Comparison of ENCODE assay signal across 20 cellular contexts in genomic region chr1:78132174-78132972, GRCh38.
A peak's percentile ranks its signal among the peaks of the same experiment; 100 is the strongest.
DNase-seq lines count a peak whose midpoint lies in the region; ATAC-seq and TF ChIP-seq lines count a peak whose summit lies in the region.
"Had no signal": no experiment of that assay in that cellular context is flagged by ENCODE, and none has a peak within 500 bp of the region (broad histone marks: within the 10 kb centered on the region; RNA-seq: fewer than 3 reads in every experiment).

No MANE protein-coding gene starts in this region.

- H3K9me3 ChIP-seq in MM.1S (replicated peaks; ENCODE audit: insufficient read depth, low read length) (no peaks in the 10 kb centered on the region), SK-N-MC (ENCODE audit: low read depth, low read length) (no peaks in the 10 kb centered on the region)
- H3K9me3 ChIP-seq: A549 had no signal

- peak overlapping the region; percentile 6; the same call in 1 of the 2 replicates for H3K9ac ChIP-seq in MM.1S (ENCODE audit: low read length)
- H3K9ac ChIP-seq in SK-N-MC (ENCODE audit: insufficient read length), result no peak overlapping the region

- peaks cover 6% of the 10 kb centered on the region for H3K27me3 Mint-ChIP-seq in activated CD8-positive, alpha-beta memory T cell treated with anti-CD3 and anti-CD28 coated beads, Interleukin-2, amount 10 ng/mL, durations not matched to agents 7 days and 5 days
- H3K27me3 Mint-ChIP-seq: CD4-positive, alpha-beta T cell; IgD-negative memory B cell had no signal

- no peak for TF ChIP-seq CTCF in MM.1S (IDR thresholded peaks at IDR 0.05; ENCODE audit: low read length)

- H3K27ac Mint-ChIP-seq in activated CD8-positive, alpha-beta memory T cell treated with anti-CD3 and anti-CD28 coated beads, Interleukin-2, amount 10 ng/mL, durations not matched to agents 7 days and 5 days, result no peak overlapping the region
- H3K27ac Mint-ChIP-seq: CD4-positive, alpha-beta T cell; GM23338; IgD-negative memory B cell had no signal

- no peaks in the 10 kb centered on the region for H3F3A ChIP-seq in MM.1S (ENCODE audit: insufficient read depth, low read length)

- ATAC-seq in activated CD8-positive, alpha-beta memory T cell treated with anti-CD3 and anti-CD28 coated beads, Interleukin-2, amount 10 ng/mL, durations not matched to agents 7 days and 5 days, result peak; percentile 51
- ATAC-seq: GM23338 had no signal

- no peak overlapping the region for H3K4me3 Mint-ChIP-seq in activated CD8-positive, alpha-beta memory T cell treated with anti-CD3 and anti-CD28 coated beads, Interleukin-2, amount 10 ng/mL, durations not matched to agents 7 days and 5 days
- H3K4me3 Mint-ChIP-seq: CD4-positive, alpha-beta T cell; GM23338; IgD-negative memory B cell had no signal

- H3K36me3 Mint-ChIP-seq in activated CD8-positive, alpha-beta memory T cell treated with anti-CD3 and anti-CD28 coated beads, Interleukin-2, amount 10 ng/mL, durations not matched to agents 7 days and 5 days, result no peaks in the 10 kb centered on the region
- H3K36me3 Mint-ChIP-seq: IgD-negative memory B cell had no signal

- H3K9me3 Mint-ChIP-seq in activated CD8-positive, alpha-beta memory T cell treated with anti-CD3 and anti-CD28 coated beads, Interleukin-2, amount 10 ng/mL, durations not matched to agents 7 days and 5 days (ENCODE audit: low read depth), result no peaks in the 10 kb centered on the region
- H3K9me3 Mint-ChIP-seq: CD4-positive, alpha-beta T cell; GM23338; IgD-negative memory B cell had no signal

- peak overlapping the region; percentile 64 for H3K4me2 ChIP-seq in MM.1S (ENCODE audit: low read depth, low read length)
- H3K4me2 ChIP-seq: A549, GM23338 had no signal

- H3K4me1 ChIP-seq in MM.1S (ENCODE audit: low read length), result 0 out of 2 replicates have a peak, but pooled peaks cover 10% of the 10 kb centered on the region
- H3K4me1 ChIP-seq: A549 had no signal

- H3K36me3 ChIP-seq in MM.1S (replicated peaks; ENCODE audit: insufficient read depth, low read length) (no peaks in the 10 kb centered on the region), SK-N-MC (ENCODE audit: insufficient read depth, low read length) (no peaks in the 10 kb centered on the region)

- H3K9me2 ChIP-seq in MM.1S (replicated peaks; ENCODE audit: insufficient read depth, low read length), result no peaks in the 10 kb centered on the region

- H3K4me3 ChIP-seq in MM.1S (ENCODE audit: low read length) (peak overlapping the region; percentile 29; the same call in 1 of the 2 replicates), SK-N-MC (no peak overlapping the region)
- H3K4me3 ChIP-seq: A549, GM23338 had no signal

- no peaks in the 10 kb centered on the region for H3K4me1 Mint-ChIP-seq in activated CD8-positive, alpha-beta memory T cell treated with anti-CD3 and anti-CD28 coated beads, Interleukin-2, amount 10 ng/mL, durations not matched to agents 7 days and 5 days
- H3K4me1 Mint-ChIP-seq: GM23338, IgD-negative memory B cell had no signal

- no peak for DNase-seq in activated CD8-positive, alpha-beta memory T cell treated with anti-CD3 and anti-CD28 coated beads, Interleukin-2, amount 10 ng/mL, durations not matched to agents 7 days and 5 days
- no peak for DNase-seq in activated CD8-positive, alpha-beta memory T cell treated with anti-CD3 and anti-CD28 coated beads, Interleukin-2, amount 50 U/mL, for 4 hours
- DNase-seq in MM.1S (no peak), SK-N-MC (ENCODE audit: low read depth, low spot score) (no peak), COLO668 (lab: John Stamatoyannopoulos, UW; ENCODE audit: unreplicated experiment) (no peak), caudate nucleus (lab: John Stamatoyannopoulos, UW) (no peak), DMS114 treated with DMSO at 0.1 percent for 48 hours (lab: John Stamatoyannopoulos, UW; ENCODE audit: unreplicated experiment) (no peak), KBM-7 (no peak)
- DNase-seq: AML-193; CD4-positive, alpha-beta T cell; DMS53; DND-41; EL; HCEC 1CT; KG1 had no signal

- no peak overlapping the region for H3K27ac ChIP-seq in MM.1S (ENCODE audit: low read length)
- H3K27ac ChIP-seq in SK-N-MC, result 0 out of 2 replicates have a peak overlapping the region, but pooled peaks have one; percentile 12
- no peak overlapping the region for H3K27ac ChIP-seq in caudate nucleus (ENCODE audit: low read depth, low read length)
- H3K27ac ChIP-seq: 22Rv1, A549, C4-2B had no signal

- no peaks in the 10 kb centered on the region for H4K20me1 ChIP-seq in MM.1S (ENCODE audit: insufficient read depth, low read length)

- peak overlapping the region; percentile 70 for H2AFZ ChIP-seq in MM.1S (ENCODE audit: low read length)
- H2AFZ ChIP-seq: GM23338 had no signal

- in situ Hi-C loops in KBM-7 (cut with MboI; ENCODE audit: low pct_unique_long_range_greater_than_20kb, low sequenced_read_pairs), result no loop called here

- no peaks in the 10 kb centered on the region for H3K79me2 ChIP-seq in MM.1S (ENCODE audit: low read length)

- CTCF ChIA-PET in activated CD8-positive, alpha-beta memory T cell treated with anti-CD3 and anti-CD28 coated beads, Interleukin-2, amount 10 ng/mL, durations not matched to agents 7 days and 5 days (lab: Charles Lee), result interaction anchor here (0.6 to 4.1 kb wide), 12 partner anchors 9 to 544 kb away, joined by 3 to 22 read pairs (median 5); partner anchors contain the start of gene FUBP1

- H3K27me3 ChIP-seq in MM.1S (replicated peaks; ENCODE audit: insufficient read depth, low read length), result no peaks in the 10 kb centered on the region
